In the genomic region with DNA sequence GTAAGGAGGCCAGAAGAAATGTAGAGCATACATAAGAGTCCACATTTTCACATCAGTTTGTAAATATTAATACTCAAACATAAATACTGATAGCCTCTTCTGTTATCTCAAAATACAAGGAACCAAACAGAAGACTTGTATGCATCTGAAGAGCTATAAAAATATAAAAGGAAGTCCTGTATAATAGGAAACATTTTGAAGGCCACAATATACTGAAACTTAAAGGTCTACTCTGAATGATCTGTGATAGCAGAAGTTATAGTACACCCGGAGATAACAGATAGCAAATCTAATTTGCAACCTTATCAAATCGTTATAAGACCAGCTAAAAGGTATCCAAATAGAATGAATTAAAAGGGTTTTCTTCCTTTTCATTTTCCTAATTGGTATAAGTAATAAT, we compare ENCODE assay signal across 1 cellular context.
TF ChIP-seq lines count a peak whose summit lies in the region.

No MANE protein-coding gene starts in this region.

TF ChIP-seq in A549, 52 proteins besides CTCF, POLR2A, EP300 and RAD21 (continued from another document):
- TF ChIP-seq, protein P1, sequence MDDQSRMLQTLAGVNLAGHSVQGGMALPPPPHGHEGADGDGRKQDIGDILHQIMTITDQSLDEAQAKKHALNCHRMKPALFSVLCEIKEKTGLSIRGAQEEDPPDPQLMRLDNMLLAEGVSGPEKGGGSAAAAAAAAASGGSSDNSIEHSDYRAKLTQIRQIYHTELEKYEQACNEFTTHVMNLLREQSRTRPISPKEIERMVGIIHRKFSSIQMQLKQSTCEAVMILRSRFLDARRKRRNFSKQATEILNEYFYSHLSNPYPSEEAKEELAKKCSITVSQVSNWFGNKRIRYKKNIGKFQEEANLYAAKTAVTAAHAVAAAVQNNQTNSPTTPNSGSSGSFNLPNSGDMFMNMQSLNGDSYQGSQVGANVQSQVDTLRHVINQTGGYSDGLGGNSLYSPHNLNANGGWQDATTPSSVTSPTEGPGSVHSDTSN (IDR thresholded peaks at IDR 0.05), result no peak
- TF ChIP-seq JUN (IDR thresholded peaks at IDR 0.05) (no peak), RCOR1 (IDR thresholded peaks at IDR 0.05; ENCODE audit: low read depth, low read length) (no peak), HOXA7 (CRISPR knock-in tag; IDR thresholded peaks at IDR 0.05) (no peak), ZSCAN20 (CRISPR knock-in tag; IDR thresholded peaks at IDR 0.05) (no peak)
TF ChIP-seq in A549: peak in this region for 0.
